ENCODE assay signal across 15 cellular contexts in genomic region chr13:42152495-42152894, GRCh38.
DNase-seq lines count a peak whose midpoint lies in the region; ATAC-seq, FAIRE-seq and TF ChIP-seq lines count a peak whose summit lies in the region.
"Had no signal": no experiment of that assay in that cellular context is flagged by ENCODE, and none has a peak within 500 bp of the region (broad histone marks: within the 10 kb centered on the region; RNA-seq: fewer than 3 reads in every experiment).

No MANE protein-coding gene starts in this region.

- ATAC-seq in GM23338 (no peak), PC-3 (no peak)
- ATAC-seq in naive thymus-derived CD8-positive, alpha-beta T cell, result no peak
- ATAC-seq: A549, K562 had no signal

- no peak overlapping the region for H3K4me2 ChIP-seq in GM23338
- H3K4me2 ChIP-seq in PC-3 (ENCODE audit: low read length), result 0 out of 2 replicates have a peak overlapping the region, but pooled peaks have one; percentile 19
- peak overlapping the region; percentile 34 for H3K4me2 ChIP-seq in smooth muscle cell

- H3F3A ChIP-seq in GM23338 (replicated peaks; ENCODE audit: low read depth) (no peaks in the 10 kb centered on the region), PC-3 (ENCODE audit: low read length, unreplicated experiment) (no peaks in the 10 kb centered on the region), smooth muscle cell (ENCODE audit: low read depth) (no peaks in the 10 kb centered on the region)

- H3K4me1 ChIP-seq in GM23338 (ENCODE audit: insufficient read depth) (no peaks in the 10 kb centered on the region), PC-3 (ENCODE audit: insufficient read depth, low read length) (peaks cover 13% of the 10 kb centered on the region), smooth muscle cell (ENCODE audit: low read depth) (peaks cover 13% of the 10 kb centered on the region)
- H3K4me1 ChIP-seq: BE2C, Caco-2 had no signal

- CTCF ChIA-PET in PC-3 (lab: Charles Lee), result no interaction called here
- CTCF ChIA-PET in RWPE1 (lab: Yijun Ruan, JAX), result no interaction called here

- 91% methylated on average over 4 of the region's 4 CpGs for whole genome bisulfite sequencing in smooth muscle cell (ENCODE audit: low lambda C conversion rate)

- H3K4me1 Mint-ChIP-seq in GM23338 (peaks cover 9% of the 10 kb centered on the region; the same call in 2 of the 3 replicates), CD14-positive monocyte (peaks cover 8% of the 10 kb centered on the region)
- peaks cover 8 to 17% (median 14%) of the 10 kb centered on the region in 4 donors for H3K4me1 Mint-ChIP-seq in naive thymus-derived CD8-positive, alpha-beta T cell

- no peak overlapping the region for H3K9ac ChIP-seq in PC-3 (ENCODE audit: low read length)
- no peak overlapping the region for H3K9ac ChIP-seq in smooth muscle cell (ENCODE audit: low read depth)

- H3K9me3 Mint-ChIP-seq in GM23338 (no peaks in the 10 kb centered on the region), CD14-positive monocyte (no peaks in the 10 kb centered on the region)
- no peaks in the 10 kb centered on the region for H3K9me3 Mint-ChIP-seq in naive thymus-derived CD8-positive, alpha-beta T cell
- H3K9me3 Mint-ChIP-seq: CD8-positive, alpha-beta memory T cell had no signal

- H3K9me2 ChIP-seq in GM23338 (ENCODE audit: insufficient read depth) (no peaks in the 10 kb centered on the region), PC-3 (replicated peaks; ENCODE audit: low read length) (no peaks in the 10 kb centered on the region)

- TF ChIP-seq CTCF in GM23338 (conservative IDR thresholded peaks at IDR 0.05; ENCODE audit: low read depth in 2 of 2), result no peak
- no peak for TF ChIP-seq CTCF in PC-3 (conservative IDR thresholded peaks at IDR 0.05; ENCODE audit: low read depth, low read length)
- no peak for TF ChIP-seq CTCF in smooth muscle cell (IDR thresholded peaks at IDR 0.05; ENCODE audit: borderline replicate concordance, insufficient read depth, poor library complexity, severe bottlenecking)
- TF ChIP-seq CTCF in RWPE1 (conservative IDR thresholded peaks at IDR 0.05; ENCODE audit: low read depth), result no peak
- no peak for TF ChIP-seq CTCF in CD14-positive monocyte (IDR thresholded peaks at IDR 0.05)

- peaks cover 3% of the 10 kb centered on the region; the same call in 2 of the 3 replicates for H3K36me3 Mint-ChIP-seq in GM23338 (ENCODE audit: low read depth)
- peaks cover 4 to 14% (median 13%) of the 10 kb centered on the region in 3 donors for H3K36me3 Mint-ChIP-seq in naive thymus-derived CD8-positive, alpha-beta T cell
- peaks cover 4 to 8% of the 10 kb centered on the region in 2 donors for H3K36me3 Mint-ChIP-seq in CD14-positive monocyte

- H3K27ac Mint-ChIP-seq in GM23338, result 0 out of 2 replicates have a peak overlapping the region, but pooled peaks have one; percentile 50
- no peak overlapping the region for H3K27ac Mint-ChIP-seq in naive thymus-derived CD8-positive, alpha-beta T cell
- H3K27ac Mint-ChIP-seq in CD14-positive monocyte, result no peak overlapping the region

- no TSS peak for BruUV-seq in PC-3 (replicated peaks; lab: Mats Ljungman, UMichigan)

- H2AFZ ChIP-seq in GM23338 (no peak overlapping the region), PC-3 (ENCODE audit: low read length) (no peak overlapping the region), smooth muscle cell (ENCODE audit: low read depth) (no peak overlapping the region)

- H3K4me3 ChIP-seq in GM23338, result no peak overlapping the region
- H3K4me3 ChIP-seq in PC-3 (ENCODE audit: low read length), result no peak overlapping the region
- H3K4me3 ChIP-seq in smooth muscle cell, result no peak overlapping the region
- H3K4me3 ChIP-seq: A549, K562 had no signal

- no peak overlapping the region for H3K27ac ChIP-seq in GM23338 (ENCODE audit: low read depth)
- H3K27ac ChIP-seq in PC-3 (ENCODE audit: low read length), result peak overlapping the region; percentile 36; the same call in 1 of the 2 replicates
- no peak overlapping the region for H3K27ac ChIP-seq in smooth muscle cell (ENCODE audit: low read depth)
- no peak overlapping the region for H3K27ac ChIP-seq in RWPE1
- H3K27ac ChIP-seq: A549 had no signal

- peak; percentile 53 for FAIRE-seq in GM19239 (lab: Jason Lieb, UNC)
- FAIRE-seq: A549, H54, K562 had no signal

- H4K20me1 ChIP-seq in GM23338 (replicated peaks; ENCODE audit: insufficient read depth), result no peaks in the 10 kb centered on the region
- peaks cover 5% of the 10 kb centered on the region; the same call in 1 of the 2 replicates for H4K20me1 ChIP-seq in PC-3 (ENCODE audit: low read length)
- no peaks in the 10 kb centered on the region for H4K20me1 ChIP-seq in smooth muscle cell (ENCODE audit: low read depth)

- intact Hi-C loops in PC-3 (cut with micrococcal nuclease) (no loop called here), CD14-positive monocyte (cut with micrococcal nuclease) (no loop called here)

- H3K27me3 ChIP-seq in GM23338 (ENCODE audit: insufficient read depth) (no peaks in the 10 kb centered on the region), PC-3 (ENCODE audit: low read length) (no peaks in the 10 kb centered on the region), smooth muscle cell (ENCODE audit: low read depth) (no peaks in the 10 kb centered on the region)
- H3K27me3 ChIP-seq: BE2C had no signal

- DNase-seq in GM19239 (ENCODE audit: insufficient read length, low spot score) (no peak), GM23338 (ENCODE audit: low spot score) (no peak), PC-3 (no peak), smooth muscle cell (lab: John Stamatoyannopoulos, UW; ENCODE audit: unreplicated experiment) (no peak), DMS79 treated with DMSO at 0.1 percent for 48 hours (lab: John Stamatoyannopoulos, UW) (no peak), RWPE1 (ENCODE audit: low spot score) (no peak), CD14-positive monocyte (ENCODE audit: low spot score) (no peak)
- no peak for DNase-seq in naive thymus-derived CD8-positive, alpha-beta T cell
- DNase-seq: BE2C; Caco-2; CD8-positive, alpha-beta memory T cell; Karpas-422 had no signal

- no peaks in the 10 kb centered on the region for H3K27me3 Mint-ChIP-seq in GM23338 (ENCODE audit: insufficient read depth, low read depth, poor library complexity)
- no peaks in the 10 kb centered on the region for H3K27me3 Mint-ChIP-seq in naive thymus-derived CD8-positive, alpha-beta T cell
- peaks cover 0 to 1% (median 0%) of the 10 kb centered on the region in 3 donors for H3K27me3 Mint-ChIP-seq in CD14-positive monocyte (ENCODE audit: low read depth in 3 of 3)
- H3K27me3 Mint-ChIP-seq: CD8-positive, alpha-beta memory T cell had no signal

- H3K4me3 Mint-ChIP-seq in GM23338, result no peak overlapping the region
- no peak overlapping the region for H3K4me3 Mint-ChIP-seq in naive thymus-derived CD8-positive, alpha-beta T cell
- H3K4me3 Mint-ChIP-seq in CD14-positive monocyte, result no peak overlapping the region
- H3K4me3 Mint-ChIP-seq: CD8-positive, alpha-beta memory T cell had no signal

- H3K36me3 ChIP-seq in GM23338 (ENCODE audit: insufficient read depth) (no peaks in the 10 kb centered on the region), PC-3 (ENCODE audit: low read depth, low read length) (no peaks in the 10 kb centered on the region; the same call in 1 of the 2 replicates), smooth muscle cell (ENCODE audit: low read depth) (peaks cover 6% of the 10 kb centered on the region)
- H3K36me3 ChIP-seq: BE2C had no signal

- H3K9me3 ChIP-seq in PC-3 (ENCODE audit: low read length) (no peaks in the 10 kb centered on the region), smooth muscle cell (replicated peaks; ENCODE audit: low read depth) (no peaks in the 10 kb centered on the region)
- H3K9me3 ChIP-seq: A549, BE2C, Caco-2 had no signal

- H3K79me2 ChIP-seq in GM23338 (replicated peaks; ENCODE audit: insufficient read depth) (no peaks in the 10 kb centered on the region), PC-3 (ENCODE audit: low read length) (no peaks in the 10 kb centered on the region), smooth muscle cell (ENCODE audit: low read depth) (no peaks in the 10 kb centered on the region)

- POLR2A ChIA-PET in PC-3 (lab: Charles Lee; ENCODE audit: unreplicated experiment) (no interaction called here), RWPE1 (lab: Yijun Ruan, JAX; ENCODE audit: low non-redundant PET) (no interaction called here)
- POLR2A ChIA-PET in naive thymus-derived CD8-positive, alpha-beta T cell (lab: Charles Lee), result no interaction called here
